18 cellular contexts compared by ENCODE assay signal in genomic region chr14:74952195-74952665, GRCh38. TPM values are rescaled to one million over a fixed set of nuclear protein-coding genes. Genes with fewer than 3 reads are reported as not detected.
DNase-seq lines count a peak whose midpoint lies in the region; ATAC-seq, FAIRE-seq and TF ChIP-seq lines count a peak whose summit lies in the region.
"Had no signal": no experiment of that assay in that cellular context is flagged by ENCODE, and none has a peak within 500 bp of the region (broad histone marks: within the 10 kb centered on the region; RNA-seq: fewer than 3 reads in every experiment).

No MANE protein-coding gene starts in this region.

- H3K4me3 Mint-ChIP-seq in activated CD4-positive, alpha-beta T cell treated with anti-CD3 and anti-CD28 coated beads, Interleukin-2, amount 10 ng/mL, durations not matched to agents 24 days and 14 days: no peak overlapping the region

- H3K23ac ChIP-seq in H1 (ENCODE audit: insufficient read length) (no peak overlapping the region), neuronal stem cell (ENCODE audit: low read depth, low read length, poor library complexity) (no peak overlapping the region)

- H3K79me1 ChIP-seq in H1 (ENCODE audit: low read depth, low read length) (no peaks in the 10 kb centered on the region), neuronal stem cell (ENCODE audit: low read depth, low read length) (peaks cover 3% of the 10 kb centered on the region)

- H2BK15ac ChIP-seq in H1 (ENCODE audit: low read length): no peak overlapping the region
- H2BK15ac ChIP-seq in neuronal stem cell (ENCODE audit: low read length): peak overlapping the region; percentile 92

- H3K4ac ChIP-seq in H1 (replicated peaks; ENCODE audit: insufficient read length, low read depth, low read length) (peak overlapping the region; percentile 57), neuronal stem cell (ENCODE audit: low read length) (no peak overlapping the region)

- in situ Hi-C loops in G401 (cut with HindIII; ENCODE audit: low sequenced_read_pairs): no loop called here

- no peaks in the 10 kb centered on the region for H3K79me2 ChIP-seq in H1 (ENCODE audit: control insufficient read depth in 1 of 2, insufficient read depth in 2 of 2, low read length in 2 of 2)

- H2BK12ac ChIP-seq in H1 (ENCODE audit: low read depth, low read length): no peak overlapping the region
- peak overlapping the region; percentile 34 for H2BK12ac ChIP-seq in neuronal stem cell (ENCODE audit: low read length)

- no peak overlapping the region for H3K56ac ChIP-seq in H1 (replicated peaks; ENCODE audit: insufficient read length, low read depth, low read length)

- no peaks in the 10 kb centered on the region for H3K36me3 Mint-ChIP-seq in activated CD4-positive, alpha-beta T cell treated with anti-CD3 and anti-CD28 coated beads, Interleukin-2, amount 10 ng/mL, durations not matched to agents 24 days and 14 days (ENCODE audit: low read depth)

- peaks cover 13% of the 10 kb centered on the region for H3K27me3 Mint-ChIP-seq in activated CD4-positive, alpha-beta T cell treated with anti-CD3 and anti-CD28 coated beads, Interleukin-2, amount 10 ng/mL, durations not matched to agents 24 days and 14 days

- no peaks in the 10 kb centered on the region for H3K4me1 Mint-ChIP-seq in activated CD4-positive, alpha-beta T cell treated with anti-CD3 and anti-CD28 coated beads, Interleukin-2, amount 10 ng/mL, durations not matched to agents 24 days and 14 days

- peaks cover 0 to 21% (median 11%) of the 10 kb centered on the region in 9 donors for H3K36me3 ChIP-seq in heart left ventricle
- no peaks in the 10 kb centered on the region for H3K36me3 ChIP-seq in H1 (ENCODE audit: control insufficient read depth in 2 of 4, insufficient read depth in 4 of 4, low read length in 3 of 4)
- H3K36me3 ChIP-seq in neuronal stem cell (replicated peaks in 1 of 2; ENCODE audit: control insufficient read depth in 2 of 2, insufficient read depth in 2 of 2, low read length in 2 of 2): no peaks in the 10 kb centered on the region
- H3K36me3 ChIP-seq in suprapubic skin: peaks cover 5% of the 10 kb centered on the region

- no peak for TF ChIP-seq CTCF in heart left ventricle (IDR thresholded peaks at IDR 0.05)
- no peak for TF ChIP-seq CTCF in H1 (IDR thresholded peaks at IDR 0.05; ENCODE audit: control extremely low read depth in 1 of 3, insufficient read depth in 1 of 3, low read depth in 1 of 3, low read length in 3 of 3)
- no peak for TF ChIP-seq CTCF in suprapubic skin (IDR thresholded peaks at IDR 0.05)

- TF ChIP-seq POLR2A in heart left ventricle (IDR thresholded peaks at IDR 0.05) (no peak), H1 (IDR thresholded peaks at IDR 0.05; ENCODE audit: control extremely low read depth in 1 of 2, low read depth in 2 of 2, low read length in 2 of 2) (no peak), suprapubic skin (IDR thresholded peaks at IDR 0.05) (no peak)

- peaks cover 0 to 69% (median 35%) of the 10 kb centered on the region in 12 donors for H3K4me1 ChIP-seq in heart left ventricle
- peaks cover 2 to 30% (median 15%) of the 10 kb centered on the region in 4 experiments for H3K4me1 ChIP-seq in H1 (replicated peaks in 1 of 4; ENCODE audit: control insufficient read depth in 3 of 4, insufficient read depth in 4 of 4, low read length in 3 of 4)
- H3K4me1 ChIP-seq in neuronal stem cell (ENCODE audit: control insufficient read depth in 2 of 2, insufficient read depth in 1 of 2, low read depth in 1 of 2, low read length in 2 of 2): peaks cover 30 to 49% of the 10 kb centered on the region in 2 donors
- peaks cover 53% of the 10 kb centered on the region for H3K4me1 ChIP-seq in suprapubic skin

- peaks cover 11% of the 10 kb centered on the region for H3K23me2 ChIP-seq in H1 (ENCODE audit: low read depth, low read length)

- H3K9me3 Mint-ChIP-seq in activated CD4-positive, alpha-beta T cell treated with anti-CD3 and anti-CD28 coated beads, Interleukin-2, amount 10 ng/mL, durations not matched to agents 24 days and 14 days: no peaks in the 10 kb centered on the region
- H3K9me3 Mint-ChIP-seq: IgD-negative memory B cell had no signal

- H3K27ac ChIP-seq in heart left ventricle (peak overlapping the region in 6 of 12 donors; percentile 23 to 69 (median 38)), H1 (ENCODE audit: low read depth, low read length) (no peak overlapping the region), neuronal stem cell (replicated peaks; ENCODE audit: low read length) (no peak overlapping the region), suprapubic skin (no peak overlapping the region)
- H3K27ac ChIP-seq: 22Rv1 had no signal

- no peak overlapping the region for H2AFZ ChIP-seq in H1 (ENCODE audit: low read length)
- H2AFZ ChIP-seq in neuronal stem cell (ENCODE audit: low read length): peak overlapping the region; percentile 87

- H3K9ac ChIP-seq in H1 (replicated peaks in 1 of 4; ENCODE audit: extremely low read depth in 1 of 4, low read depth in 3 of 4, low read length in 3 of 4) (no peak overlapping the region), neuronal stem cell (ENCODE audit: low read depth, low read length, poor library complexity) (peak overlapping the region; percentile 12)

- no peak overlapping the region for H4K8ac ChIP-seq in H1 (ENCODE audit: extremely low read depth, insufficient read depth, low read length)
- H4K8ac ChIP-seq in neuronal stem cell (ENCODE audit: low read depth, low read length): no peak overlapping the region

- DNase-seq in heart left ventricle (no peak), Right ventricle myocardium inferior (ENCODE audit: missing footprints) (no peak), H1 (ENCODE audit: low read depth in 1 of 2, low spot score in 2 of 2) (no peak), neuronal stem cell (ENCODE audit: low spot score) (no peak), suprapubic skin (ENCODE audit: low spot score in 2 of 2) (no peak), G401 (ENCODE audit: low spot score) (no peak)
- DNase-seq in activated CD4-positive, alpha-beta T cell treated with anti-CD3 and anti-CD28 coated beads, Interleukin-2, amount 10 ng/mL, durations not matched to agents 24 days and 14 days: no peak
- DNase-seq: C1 segment of cervical spinal cord, COR-L47, MV-4-11, NCI-H1417 treated with DMSO at 0.1 percent for 48 hours, NCI-H2029, NCI-H510A, NCI-H82 had no signal

- H3K27me3 ChIP-seq in heart left ventricle: peaks cover 0 to 9% (median 0%) of the 10 kb centered on the region in 9 donors
- peaks cover 0 to 13% (median 12%) of the 10 kb centered on the region in 4 experiments; a peak in 5 of 7 replicates for H3K27me3 ChIP-seq in H1 (replicated peaks in 1 of 4; ENCODE audit: control insufficient read depth in 3 of 4, extremely low read depth in 1 of 4, insufficient read depth in 3 of 4, low read length in 3 of 4)
- peaks cover 0 to 11% (median 0%) of the 10 kb centered on the region in 3 experiments for H3K27me3 ChIP-seq in neuronal stem cell (ENCODE audit: control insufficient read depth in 3 of 3, insufficient read depth in 3 of 3, low read depth in 1 of 3, low read length in 3 of 3)
- H3K27me3 ChIP-seq in suprapubic skin: no peaks in the 10 kb centered on the region

- H2BK120ac ChIP-seq in H1 (replicated peaks; ENCODE audit: low read depth, low read length) (no peak overlapping the region), neuronal stem cell (ENCODE audit: low read depth, low read length) (no peak overlapping the region)

- 77 to 92% (median 81%) methylated on average over 2 to 6 of the region's 6 CpGs for WGBS in heart left ventricle, 4 donors
- WGBS in H1 (ENCODE audit: extremely low coverage in 1 of 2, insufficient coverage in 1 of 2, insufficient read length in 1 of 2, insufficient replicate concordance in 2 of 2, low coverage in 1 of 2, low lambda C conversion rate in 2 of 2, missing lambda C conversion rate in 1 of 2), 2 experiments: 86% methylated on average over 6 of the region's 6 CpGs; no CpG with 5 or more reads in 1 of the 2 experiments
- WGBS in neuronal stem cell (ENCODE audit: extremely low coverage in 2 of 2, insufficient read length in 2 of 2, insufficient replicate concordance in 1 of 2), 2 donors: no CpG with 5 or more reads among the region's 6 CpGs
- 81% methylated on average over 5 of the region's 6 CpGs for WGBS in suprapubic skin

- no peak overlapping the region for H3K27ac Mint-ChIP-seq in activated CD4-positive, alpha-beta T cell treated with anti-CD3 and anti-CD28 coated beads, Interleukin-2, amount 10 ng/mL, durations not matched to agents 24 days and 14 days
- H3K27ac Mint-ChIP-seq: IgD-negative memory B cell had no signal

- TF ChIP-seq EP300 in H1 (IDR thresholded peaks at IDR 0.05; ENCODE audit: borderline replicate concordance in 1 of 2, low read depth in 2 of 2, low read length in 2 of 2): no peak
- no peak for TF ChIP-seq EP300 in suprapubic skin (IDR thresholded peaks at IDR 0.05)

- TF ChIP-seq RAD21 in H1 (IDR thresholded peaks at IDR 0.05 in 1 of 2, conservative IDR thresholded peaks at IDR 0.05 in 1 of 2; ENCODE audit: low read depth in 2 of 2, low read length in 2 of 2): no peak

- peak overlapping the region in 7 of 12 donors; percentile 15 to 78 (median 30) for H3K4me3 ChIP-seq in heart left ventricle
- H3K4me3 ChIP-seq in H1 (ENCODE audit: extremely low read depth in 1 of 4, insufficient read depth in 2 of 4, low read depth in 3 of 4, low read length in 4 of 4): no peak overlapping the region
- no peak overlapping the region for H3K4me3 ChIP-seq in neuronal stem cell (ENCODE audit: low read length in 2 of 2)
- H3K4me3 ChIP-seq in suprapubic skin: peak overlapping the region; percentile 68

- no peak overlapping the region for H3K14ac ChIP-seq in H1 (ENCODE audit: insufficient read length)
- peak overlapping the region; percentile 28 for H3K14ac ChIP-seq in neuronal stem cell (ENCODE audit: low read length)

- intact Hi-C loops in heart left ventricle (cut with DNase I) (loop anchor here in 1 of 10 donors (5.0 kb wide), 1 partner anchor 50 kb away; the partner anchor contains the start of gene EIF2B2), Right ventricle myocardium inferior (cut with DNase I) (no loop called here)
- intact Hi-C loops in activated CD4-positive, alpha-beta T cell treated with anti-CD3 and anti-CD28 coated beads, Interleukin-2, amount 10 ng/mL, durations not matched to agents 24 days and 14 days (cut with micrococcal nuclease): no loop called here

- no peaks in the 10 kb centered on the region for H4K20me1 ChIP-seq in H1 (replicated peaks in 1 of 2; ENCODE audit: control insufficient read depth in 1 of 2, insufficient read depth in 2 of 2, low read length in 2 of 2)

- FAIRE-seq in H1 (lab: Jason Lieb, UNC): no peak
- FAIRE-seq: RCC 7860 had no signal

- 0 out of 2 replicates have a peak overlapping the region, but pooled peaks have one; percentile 48 for H2BK20ac ChIP-seq in H1 (ENCODE audit: low read length)

- no peak for ATAC-seq in heart left ventricle
- ATAC-seq in Right ventricle myocardium inferior: no peak
- ATAC-seq in HG03432 (IDR thresholded peaks at IDR 0.05; ENCODE audit: unreplicated experiment): no peak

- H3K4me2 ChIP-seq in H1 (ENCODE audit: insufficient read depth in 1 of 2, low read depth in 2 of 2, low read length in 2 of 2) (no peak overlapping the region), neuronal stem cell (ENCODE audit: insufficient read depth, low read length, poor library complexity, severe bottlenecking) (no peak overlapping the region)

- H2AK5ac ChIP-seq in H1 (ENCODE audit: low read depth, low read length) (no peak overlapping the region), neuronal stem cell (ENCODE audit: low read depth, low read length) (peak overlapping the region; percentile 90)

- no peak overlapping the region for H3K18ac ChIP-seq in H1 (ENCODE audit: extremely low read depth, low read length)
- peak overlapping the region; percentile 90 for H3K18ac ChIP-seq in neuronal stem cell (ENCODE audit: low read length)

- no peak overlapping the region for H4K5ac ChIP-seq in H1 (ENCODE audit: insufficient read length, low read depth, low read length)

- H3K9me3 ChIP-seq in heart left ventricle (no peaks in the 10 kb centered on the region), H1 (ENCODE audit: insufficient read depth in 2 of 2, low read depth in 1 of 2, low read length in 1 of 2) (no peaks in the 10 kb centered on the region), neuronal stem cell (replicated peaks in 1 of 2; ENCODE audit: control insufficient read depth in 2 of 2, insufficient read depth in 1 of 2, low read depth in 1 of 2, low read length in 2 of 2) (no peaks in the 10 kb centered on the region), suprapubic skin (no peaks in the 10 kb centered on the region)

- CTCF ChIA-PET in H1 (lab: Charles Lee; ENCODE audit: partially characterized antibody): interaction anchor here (0.9 to 5.3 kb wide), 10 partner anchors 9 to 66 kb away, joined by 3 to 33 read pairs (median 4); partner anchors contain the start of gene EIF2B2

- H4K91ac ChIP-seq in H1 (replicated peaks; ENCODE audit: insufficient read length, low read length) (no peak overlapping the region), neuronal stem cell (ENCODE audit: low read depth, low read length, poor library complexity) (no peak overlapping the region)

- H2BK5ac ChIP-seq in H1 (ENCODE audit: low read depth, low read length) (no peak overlapping the region), neuronal stem cell (ENCODE audit: low read length) (no peak overlapping the region)

- POLR2A ChIA-PET in H1 (lab: Charles Lee; ENCODE audit: partially characterized antibody): interaction anchor here (1.0 to 3.2 kb wide), 2 partner anchors 16 to 175 kb away, joined by 3 to 17 read pairs; partner anchors contain the start of gene NEK9

RNA-seq across cellular contexts. Expression of gene PGF, which starts 3.2 kb away (rescaled TPM):
- 10 to 100 TPM in 2 of 9 donors, 1 to 10 TPM in 7; 4.1 to 30.4 (median 5.9) TPM for total RNA-seq in heart left ventricle
- polyA plus RNA-seq in heart left ventricle: 1 to 10 TPM; 5.0 to 9.7 TPM
- total RNA-seq in Right ventricle myocardium inferior: 6.5 TPM
- total RNA-seq in H1 (2021; fragmentation: NEBNext Ultra II Directional; extraction: Animal tissue kit (Norgen Biotek cat#: 25700)): 3.9 and 4.1 TPM in 2 replicates
- polyA plus RNA-seq in H1 (2011; rRNA removed): 2.1 and 2.8 TPM in 2 replicates
- 2.3 TPM for polyA plus RNA-seq in H1 (2011; cell fraction: cytosol; rRNA removed)
- 4.3 TPM for polyA plus RNA-seq in H1 (2011; cell fraction: nucleus; rRNA removed)
- polyA plus RNA-seq in H1 (2012, experiment 1 of 2): 2.1 to 3.3 TPM (median 2.9 TPM) in 4 replicates
- 2.8 TPM for polyA plus RNA-seq in H1 (2012, experiment 2 of 2)
- polyA plus RNA-seq in H1 (2013, experiment 1 of 2): 2.9 TPM
- polyA plus RNA-seq in H1 (2013, experiment 2 of 2): 3.1 TPM
- polyA minus RNA-seq in H1 (2011; rRNA and poly(A)+ RNA removed): 1.2 and 1.7 TPM in 2 replicates
- polyA minus RNA-seq in H1 (2011; cell fraction: cytosol; rRNA and poly(A)+ RNA removed): 4.0 TPM
- 8.7 TPM for polyA minus RNA-seq in H1 (2011; cell fraction: nucleus; rRNA and poly(A)+ RNA removed)
- polyA plus RNA-seq in neuronal stem cell (2013, experiment 1 of 2): 0.53 TPM
- polyA plus RNA-seq in neuronal stem cell (2013, experiment 2 of 2): 0.69 TPM
- 10 to 100 TPM in 1 of 4 donors, 1 to 10 TPM in 3; 3.5 to 10.5 (median 7.9) TPM for total RNA-seq in suprapubic skin
- total RNA-seq in G401 (2014; rRNA removed; shearing (Covaris generic)): 1.8 and 3.9 TPM in 2 replicates
- 0.23 and 0.24 TPM in 2 replicates for total RNA-seq in activated CD4-positive, alpha-beta T cell treated with anti-CD3 and anti-CD28 coated beads, Interleukin-2, amount 10 ng/mL, durations not matched to agents 24 days and 14 days
- polyA plus RNA-seq: IgD-negative memory B cell had no signal

RNA-seq across cellular contexts. Expression of gene RPS6KL1, which starts 29.2 kb away (rescaled TPM):
- total RNA-seq in heart left ventricle: 10 to 100 TPM in 8 of 9 donors, 1 to 10 TPM in 1; 8.3 to 26.8 (median 17.8) TPM
- 10 to 100 TPM; 12.0 to 18.6 TPM for polyA plus RNA-seq in heart left ventricle
- 19.1 TPM for total RNA-seq in Right ventricle myocardium inferior
- 11.3 and 13.8 TPM in 2 replicates for total RNA-seq in H1 (2021; fragmentation: NEBNext Ultra II Directional; extraction: Animal tissue kit (Norgen Biotek cat#: 25700))
- polyA plus RNA-seq in H1 (2011; rRNA removed): 9.4 and 9.8 TPM in 2 replicates
- 13.9 TPM for polyA plus RNA-seq in H1 (2011; cell fraction: cytosol; rRNA removed)
- 45.2 TPM for polyA plus RNA-seq in H1 (2011; cell fraction: nucleus; rRNA removed)
- polyA plus RNA-seq in H1 (2012, experiment 1 of 2): 9.3 to 19.0 TPM (median 15.0 TPM) in 4 replicates
- 5.9 TPM for polyA plus RNA-seq in H1 (2012, experiment 2 of 2)
- 6.5 TPM for polyA plus RNA-seq in H1 (2013, experiment 1 of 2)
- polyA plus RNA-seq in H1 (2013, experiment 2 of 2): 5.4 TPM
- 21.4 and 21.5 TPM in 2 replicates for polyA minus RNA-seq in H1 (2011; rRNA and poly(A)+ RNA removed)
- polyA minus RNA-seq in H1 (2011; cell fraction: cytosol; rRNA and poly(A)+ RNA removed): 7.9 TPM
- 25.7 TPM for polyA minus RNA-seq in H1 (2011; cell fraction: nucleus; rRNA and poly(A)+ RNA removed)
- polyA plus RNA-seq in neuronal stem cell (2013, experiment 1 of 2): 4.4 TPM
- polyA plus RNA-seq in neuronal stem cell (2013, experiment 2 of 2): 4.9 TPM
- 1 to 10 TPM in 3 of 4 donors, under 1 TPM in 1; 0.86 to 7.5 (median 1.8) TPM for total RNA-seq in suprapubic skin
- total RNA-seq in G401 (2014; rRNA removed; shearing (Covaris generic)): 31.0 and 33.7 TPM in 2 replicates
- 7.0 and 9.6 TPM in 2 replicates for total RNA-seq in activated CD4-positive, alpha-beta T cell treated with anti-CD3 and anti-CD28 coated beads, Interleukin-2, amount 10 ng/mL, durations not matched to agents 24 days and 14 days

RNA-seq across cellular contexts. Expression of gene EIF2B2, which starts 50.5 kb away (rescaled TPM):
- total RNA-seq in heart left ventricle: 10 to 100 TPM; 26.2 to 40.9 (median 30.3) TPM
- 10 to 100 TPM; 16.0 to 68.8 TPM for polyA plus RNA-seq in heart left ventricle
- 34.0 TPM for total RNA-seq in Right ventricle myocardium inferior
- total RNA-seq in H1 (2021; fragmentation: NEBNext Ultra II Directional; extraction: Animal tissue kit (Norgen Biotek cat#: 25700)): 42.6 and 51.4 TPM in 2 replicates
- 59.7 and 79.9 TPM in 2 replicates for polyA plus RNA-seq in H1 (2011; rRNA removed)
- polyA plus RNA-seq in H1 (2011; cell fraction: cytosol; rRNA removed): 85.4 TPM
- 64.5 TPM for polyA plus RNA-seq in H1 (2011; cell fraction: nucleus; rRNA removed)
- polyA plus RNA-seq in H1 (2012, experiment 1 of 2): 48.8 to 54.9 TPM (median 53.1 TPM) in 4 replicates
- 20.3 TPM for polyA plus RNA-seq in H1 (2012, experiment 2 of 2)
- 27.6 TPM for polyA plus RNA-seq in H1 (2013, experiment 1 of 2)
- 25.4 TPM for polyA plus RNA-seq in H1 (2013, experiment 2 of 2)
- polyA minus RNA-seq in H1 (2011; rRNA and poly(A)+ RNA removed): 57.0 and 65.4 TPM in 2 replicates
- polyA minus RNA-seq in H1 (2011; cell fraction: cytosol; rRNA and poly(A)+ RNA removed): 31.3 TPM
- polyA minus RNA-seq in H1 (2011; cell fraction: nucleus; rRNA and poly(A)+ RNA removed): 24.0 TPM
- 27.5 TPM for polyA plus RNA-seq in neuronal stem cell (2013, experiment 1 of 2)
- polyA plus RNA-seq in neuronal stem cell (2013, experiment 2 of 2): 27.3 TPM
- 10 to 100 TPM; 28.9 to 46.2 (median 33.8) TPM for total RNA-seq in suprapubic skin
- total RNA-seq in G401 (2014; rRNA removed; shearing (Covaris generic)): 48.6 and 88.4 TPM in 2 replicates
- total RNA-seq in activated CD4-positive, alpha-beta T cell treated with anti-CD3 and anti-CD28 coated beads, Interleukin-2, amount 10 ng/mL, durations not matched to agents 24 days and 14 days: 51.6 and 53.3 TPM in 2 replicates

Comparison
In these comparisons a context has a peak if more than half of its experiments do, and no peak if none do; other contexts are left out.
1. H3K4me3 ChIP-seq: peak in heart left ventricle (7 of 12) and suprapubic skin (single experiment); none in H1 (0 of 4) and neuronal stem cell (0 of 2).